ENCODE assay signal across 26 cellular contexts in genomic region chr6:3085074-3085473, GRCh38.
"Had no signal": no experiment of that assay in that cellular context is flagged by ENCODE, and none has a peak within 500 bp of the region (broad histone marks: within the 10 kb centered on the region; RNA-seq: fewer than 3 reads in every experiment).

No MANE protein-coding gene starts in this region.

- H3K4me3 ChIP-seq: adrenal gland, ascending aorta, esophagus muscularis mucosa, left lung, lower lobe of right lung, mucosa of descending colon, skin epidermis, stomach, suprapubic skin, tibial nerve had no signal

- ATAC-seq: left lung; lower lobe of right lung; mucosa of descending colon; natural killer cell treated with Interleukin-12 subunit alpha and Interleukin-12 subunit beta and Interleukin-15 and Interleukin-18, amount 100 ng/mL, for 72 hours; sciatic nerve had no signal

- H3K4me1 Mint-ChIP-seq: endodermal cell had no signal

- H3K4me1 ChIP-seq: adrenal gland, ascending aorta, left lung, lower lobe of right lung had no signal

- DNase-seq: activated CD4-positive, alpha-beta T cell treated with anti-CD3 and anti-CD28 coated beads for 4 hours; activated CD4-positive, alpha-beta T cell treated with anti-CD3 and anti-CD28 coated beads, Interleukin-2, amount 50 U/mL, for 4 hours; activated effector memory CD4-positive, alpha-beta T cell treated with anti-CD3 and anti-CD28 coated beads, Interleukin-2, amount 50 U/mL, for 16 hours; activated naive CD4-positive, alpha-beta T cell treated with anti-CD3 and anti-CD28 coated beads for 36 hours; activated naive CD8-positive, alpha-beta T cell treated with anti-CD3 and anti-CD28 coated beads for 36 hours; activated T-cell treated with anti-CD3 and anti-CD28 coated beads for 4 hours; adrenal gland; brain microvascular endothelial cell; caudate nucleus; endodermal cell; left lung; lower lobe of right lung; mucosa of descending colon; stimulated activated CD4-positive, alpha-beta T cell treated with anti-CD3 and anti-CD28 coated beads, Interleukin-12 subunit alpha, Interleukin-12 subunit beta, amount 100 ng/mL, for 4 hours; stimulated activated CD4-positive, alpha-beta T cell treated with anti-CD3 and anti-CD28 coated beads, Interleukin-4, amount 100 ng/mL, for 1 hour; stomach; T-helper 9 cell had no signal

- H3K9me3 ChIP-seq: adrenal gland, ascending aorta, esophagus muscularis mucosa, left lung, lower lobe of right lung, mucosa of descending colon, stomach, suprapubic skin, tibial nerve had no signal

- H3K4me3 Mint-ChIP-seq: activated naive CD4-positive, alpha-beta T cell treated with anti-CD3 and anti-CD28 coated beads for 36 hours; activated naive CD8-positive, alpha-beta T cell treated with anti-CD3 and anti-CD28 coated beads for 36 hours; activated T-helper 1 cell treated with anti-CD3 and anti-CD28 coated beads, Interleukin-12 subunit alpha, Interleukin-12 subunit beta, Interleukin-2, Interleukin-4 antibody, amounts not matched to agents 30 ng/mL and 10 ng/mL and 1 ng/mL, durations not matched to agents 14 hours and 24 hours and 36 hours; endodermal cell; natural killer cell treated with Interleukin-12 subunit alpha and Interleukin-12 subunit beta and Interleukin-15 and Interleukin-18, amount 100 ng/mL, for 72 hours had no signal

- H3K27ac Mint-ChIP-seq: activated naive CD4-positive, alpha-beta T cell treated with anti-CD3 and anti-CD28 coated beads for 36 hours; activated naive CD8-positive, alpha-beta T cell treated with anti-CD3 and anti-CD28 coated beads for 36 hours; activated T-helper 1 cell treated with anti-CD3 and anti-CD28 coated beads, Interleukin-12 subunit alpha, Interleukin-12 subunit beta, Interleukin-2, Interleukin-4 antibody, amounts not matched to agents 30 ng/mL and 10 ng/mL and 1 ng/mL, durations not matched to agents 14 hours and 24 hours and 36 hours; endodermal cell; natural killer cell treated with Interleukin-12 subunit alpha and Interleukin-12 subunit beta and Interleukin-15 and Interleukin-18, amount 100 ng/mL, for 72 hours had no signal

- H3K9me3 Mint-ChIP-seq: activated naive CD4-positive, alpha-beta T cell treated with anti-CD3 and anti-CD28 coated beads for 36 hours; activated naive CD8-positive, alpha-beta T cell treated with anti-CD3 and anti-CD28 coated beads for 36 hours; activated T-helper 1 cell treated with anti-CD3 and anti-CD28 coated beads, Interleukin-12 subunit alpha, Interleukin-12 subunit beta, Interleukin-2, Interleukin-4 antibody, amounts not matched to agents 30 ng/mL and 10 ng/mL and 1 ng/mL, durations not matched to agents 14 hours and 24 hours and 36 hours; natural killer cell treated with Interleukin-12 subunit alpha and Interleukin-12 subunit beta and Interleukin-15 and Interleukin-18, amount 100 ng/mL, for 72 hours had no signal

- H3K27me3 ChIP-seq: adrenal gland, ascending aorta, brain microvascular endothelial cell, esophagus muscularis mucosa, left lung, stomach, suprapubic skin, tibial nerve had no signal

- H3K27ac ChIP-seq: adrenal gland, ascending aorta, brain microvascular endothelial cell, esophagus muscularis mucosa, left lung, lower lobe of right lung, skin epidermis, stomach, suprapubic skin, tibial nerve, VCaP had no signal

- H3K27me3 Mint-ChIP-seq: activated naive CD8-positive, alpha-beta T cell treated with anti-CD3 and anti-CD28 coated beads for 36 hours; natural killer cell treated with Interleukin-12 subunit alpha and Interleukin-12 subunit beta and Interleukin-15 and Interleukin-18, amount 100 ng/mL, for 72 hours had no signal
